Comparison of ENCODE assay signal across 8 cellular contexts in the genomic region with DNA sequence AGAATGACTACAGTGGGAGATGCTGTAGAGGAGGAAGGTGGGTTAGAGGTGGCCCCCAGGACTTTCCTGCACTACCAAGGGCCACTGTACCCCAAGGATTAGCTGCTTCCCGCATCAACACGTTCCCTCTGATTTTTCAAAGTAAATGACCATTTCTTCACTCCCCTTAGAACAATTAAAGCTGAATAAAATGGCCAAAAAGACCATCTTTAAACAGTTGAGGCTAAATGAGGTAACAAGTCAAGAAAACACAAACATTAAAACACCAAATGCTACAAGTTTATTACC. TPM values are rescaled to one million over a fixed set of nuclear protein-coding genes. Genes with fewer than 3 reads are reported as not detected.
DNase-seq lines count a peak whose midpoint lies in the region; ATAC-seq and TF ChIP-seq lines count a peak whose summit lies in the region.

No MANE protein-coding gene starts in this region.

- H3K36me3 Mint-ChIP-seq in activated CD4-positive, alpha-beta T cell treated with anti-CD3 and anti-CD28 coated beads, Interleukin-2, amount 10 ng/mL, durations not matched to agents 7 days and 5 days (ENCODE audit: low read depth), result peaks cover 23% of the 10 kb centered on the region

- no peak for ATAC-seq in thoracic aorta (ENCODE audit: insufficient number of reproducible peaks, low FRiP score, low read depth)
- no peak for ATAC-seq in HG03159 (IDR thresholded peaks at IDR 0.05; ENCODE audit: unreplicated experiment)

- H3K4me3 ChIP-seq in adipocyte (ENCODE audit: low read length) (peak overlapping the region; percentile 92), thoracic aorta (peak overlapping the region; percentile 99)

- H3K4me1 Mint-ChIP-seq in activated CD4-positive, alpha-beta T cell treated with anti-CD3 and anti-CD28 coated beads, Interleukin-2, amount 10 ng/mL, durations not matched to agents 7 days and 5 days, result peaks cover 56% of the 10 kb centered on the region

- DNase-seq in activated CD4-positive, alpha-beta T cell treated with anti-CD3 and anti-CD28 coated beads, Interleukin-2, amount 10 ng/mL, durations not matched to agents 7 days and 5 days, result no peak
- DNase-seq in activated CD4-positive, alpha-beta T cell treated with anti-CD3 and anti-CD28 coated beads for 48 hours, result no peak
- DNase-seq in adipocyte (ENCODE audit: low read depth), result no peak
- DNase-seq in thoracic aorta (ENCODE audit: low spot score), result no peak
- no peak for DNase-seq in NCI-H2171 treated with DMSO at 0.1 percent for 48 hours (lab: John Stamatoyannopoulos, UW)
- DNase-seq in COLO668 (lab: John Stamatoyannopoulos, UW; ENCODE audit: unreplicated experiment), result no peak

- CTCF ChIA-PET in activated CD4-positive, alpha-beta T cell treated with anti-CD3 and anti-CD28 coated beads, Interleukin-2, amount 10 ng/mL, durations not matched to agents 7 days and 5 days (lab: Charles Lee), result interaction anchor here (0.6 to 2.3 kb wide), 18 partner anchors 10 to 1320 kb away, joined by 3 to 35 read pairs (median 4); no protein-coding TSS in a partner anchor

- POLR2A ChIA-PET in activated CD4-positive, alpha-beta T cell treated with anti-CD3 and anti-CD28 coated beads, Interleukin-2, amount 10 ng/mL, durations not matched to agents 7 days and 5 days (lab: Charles Lee), result interaction anchor here (0.6 to 1.8 kb wide), 6 partner anchors 41 to 236 kb away, joined by 4 to 10 read pairs (median 5); partner anchors contain the start of genes ERAP2 and LNPEP

- H3K27me3 Mint-ChIP-seq in activated CD4-positive, alpha-beta T cell treated with anti-CD3 and anti-CD28 coated beads, Interleukin-2, amount 10 ng/mL, durations not matched to agents 7 days and 5 days, result no peaks in the 10 kb centered on the region

- H3K9me3 ChIP-seq in adipocyte (ENCODE audit: control insufficient read depth, low read length) (no peaks in the 10 kb centered on the region), thoracic aorta (no peaks in the 10 kb centered on the region)

- peak overlapping the region; percentile 98 for H3K27ac ChIP-seq in layer of hippocampus (ENCODE audit: low read depth, low read length)
- peak overlapping the region; percentile 99 to 100 for H3K27ac ChIP-seq in thoracic aorta

- H3K4me3 Mint-ChIP-seq in activated CD4-positive, alpha-beta T cell treated with anti-CD3 and anti-CD28 coated beads, Interleukin-2, amount 10 ng/mL, durations not matched to agents 7 days and 5 days, result peak overlapping the region; percentile 96

- peak overlapping the region; percentile 99 for H3K27ac Mint-ChIP-seq in activated CD4-positive, alpha-beta T cell treated with anti-CD3 and anti-CD28 coated beads, Interleukin-2, amount 10 ng/mL, durations not matched to agents 7 days and 5 days

- H3K36me3 ChIP-seq in adipocyte (ENCODE audit: control insufficient read depth, insufficient read depth, low read length, severe bottlenecking), result no peaks in the 10 kb centered on the region
- H3K36me3 ChIP-seq in thoracic aorta, result no peaks in the 10 kb centered on the region

- H3K9ac ChIP-seq in adipocyte (ENCODE audit: low read length), result peak overlapping the region; percentile 99

- no peak for TF ChIP-seq CTCF in thoracic aorta (IDR thresholded peaks at IDR 0.05)

- H3K27me3 ChIP-seq in adipocyte (replicated peaks; ENCODE audit: control insufficient read depth, insufficient read depth, low read length) (no peaks in the 10 kb centered on the region), layer of hippocampus (ENCODE audit: control insufficient read depth, insufficient read depth, low read length) (no peaks in the 10 kb centered on the region), thoracic aorta (replicated peaks; ENCODE audit: insufficient read depth) (no peaks in the 10 kb centered on the region)

- H3K4me1 ChIP-seq in adipocyte (ENCODE audit: control insufficient read depth, insufficient read depth, low read length), result peaks cover 15% of the 10 kb centered on the region
- H3K4me1 ChIP-seq in thoracic aorta (ENCODE audit: control insufficient read depth in 1 of 2, low read depth in 2 of 2), result peaks cover 10 to 17% of the 10 kb centered on the region in 2 donors

- H3K9me3 Mint-ChIP-seq in activated CD4-positive, alpha-beta T cell treated with anti-CD3 and anti-CD28 coated beads, Interleukin-2, amount 10 ng/mL, durations not matched to agents 7 days and 5 days, result no peaks in the 10 kb centered on the region

RNA-seq across cellular contexts. Expression of gene ERAP1, which starts 0.7 kb away (rescaled TPM):
- total RNA-seq in activated CD4-positive, alpha-beta T cell treated with anti-CD3 and anti-CD28 coated beads, Interleukin-2, amount 10 ng/mL, durations not matched to agents 7 days and 5 days, result 100 to 1,000 TPM; 117 to 161 TPM
- total RNA-seq in thoracic aorta, result 10 to 100 TPM; 24.9 to 52.8 TPM
